ENCODE assay signal across 28 cellular contexts in genomic region chr22:17176715-17177114, GRCh38. TPM values are rescaled to one million over a fixed set of nuclear protein-coding genes. Genes with fewer than 3 reads are reported as not detected.
"Had no signal": no experiment of that assay in that cellular context is flagged by ENCODE, and none has a peak within 500 bp of the region (broad histone marks: within the 10 kb centered on the region; RNA-seq: fewer than 3 reads in every experiment).

No MANE protein-coding gene starts in this region.

- H3K4me1 ChIP-seq: parathyroid adenoma had no signal

- H3K4me3 Mint-ChIP-seq: memory B cell; natural killer cell; nephron progenitor cell; neural progenitor cell; stimulated activated effector memory CD8-positive, alpha-beta T cell treated with anti-CD3 and anti-CD28 coated beads, Interleukin-12 subunit alpha, Interleukin-12 subunit beta, amount 100 ng/mL, for 72 hours; stimulated activated naive CD8-positive, alpha-beta T cell treated with anti-CD3 and anti-CD28 coated beads, Interleukin-15, amount 100 ng/mL, for 72 hours had no signal

- H3K9me3 Mint-ChIP-seq: memory B cell; natural killer cell; nephron progenitor cell; neural progenitor cell; stimulated activated effector memory CD8-positive, alpha-beta T cell treated with anti-CD3 and anti-CD28 coated beads, Interleukin-12 subunit alpha, Interleukin-12 subunit beta, amount 100 ng/mL, for 72 hours; stimulated activated naive CD8-positive, alpha-beta T cell treated with anti-CD3 and anti-CD28 coated beads, Interleukin-15, amount 100 ng/mL, for 72 hours had no signal

- ATAC-seq: heart right ventricle; mucosa of descending colon; natural killer cell; right lobe of liver; stimulated activated effector memory CD8-positive, alpha-beta T cell treated with anti-CD3 and anti-CD28 coated beads, Interleukin-12 subunit alpha, Interleukin-12 subunit beta, amount 100 ng/mL, for 72 hours; stimulated activated naive CD8-positive, alpha-beta T cell treated with anti-CD3 and anti-CD28 coated beads, Interleukin-15, amount 100 ng/mL, for 72 hours had no signal

- H3K4me1 Mint-ChIP-seq: memory B cell; natural killer cell; stimulated activated effector memory CD8-positive, alpha-beta T cell treated with anti-CD3 and anti-CD28 coated beads, Interleukin-12 subunit alpha, Interleukin-12 subunit beta, amount 100 ng/mL, for 72 hours had no signal

- DNase-seq: heart right ventricle; islet precursor cell; left ventricle myocardium inferior; midbrain; mucosa of descending colon; natural killer cell; nephron progenitor cell; occipital lobe; right lobe of liver; stimulated activated CD4-positive, alpha-beta T cell treated with anti-CD3 and anti-CD28 coated beads, Interleukin-12 subunit alpha, Interleukin-12 subunit beta, amount 100 ng/mL, for 4 hours; stimulated activated CD4-positive, alpha-beta T cell treated with anti-CD3 and anti-CD28 coated beads, Interleukin-15, amount 100 ng/mL, for 24 hours; stimulated activated CD4-positive, alpha-beta T cell treated with anti-CD3 and anti-CD28 coated beads, Interleukin-2, amount 100 ng/mL, for 24 hours; stimulated activated CD4-positive, alpha-beta T cell treated with anti-CD3 and anti-CD28 coated beads, Interleukin-4, amount 100 ng/mL, for 1 hour; stimulated activated naive CD4-positive, alpha-beta T cell treated with Interleukin-2 at 50 U/mL for 16 hours; stimulated activated naive CD8-positive, alpha-beta T cell treated with anti-CD3 and anti-CD28 coated beads, Interleukin-15, amount 100 ng/mL, for 72 hours; substantia nigra; thyroid gland; transverse colon; upper lobe of left lung had no signal

- H3K27ac Mint-ChIP-seq: nephron progenitor cell; neural progenitor cell; stimulated activated naive CD8-positive, alpha-beta T cell treated with anti-CD3 and anti-CD28 coated beads, Interleukin-15, amount 100 ng/mL, for 72 hours had no signal

- H3K36me3 Mint-ChIP-seq: stimulated activated effector memory CD8-positive, alpha-beta T cell treated with anti-CD3 and anti-CD28 coated beads, Interleukin-12 subunit alpha, Interleukin-12 subunit beta, amount 100 ng/mL, for 72 hours had no signal

- H3K36me3 ChIP-seq: left ventricle myocardium inferior, neural progenitor cell, neutrophil, right atrium auricular region, right lobe of liver, thyroid gland, transverse colon, vagina had no signal

- H3K27me3 Mint-ChIP-seq: memory B cell; stimulated activated naive CD8-positive, alpha-beta T cell treated with anti-CD3 and anti-CD28 coated beads, Interleukin-15, amount 100 ng/mL, for 72 hours had no signal

- H3K4me3 ChIP-seq: heart right ventricle, hepatocyte, left ventricle myocardium inferior, mucosa of descending colon, neural progenitor cell, right atrium auricular region, right lobe of liver, skin epidermis, thyroid gland, transverse colon, upper lobe of left lung, vagina had no signal

- H3K27me3 ChIP-seq: heart right ventricle, hepatocyte, neural progenitor cell, neutrophil, right atrium auricular region, right lobe of liver, thyroid gland, transverse colon, upper lobe of left lung, vagina had no signal

- H3K27ac ChIP-seq: heart right ventricle, hepatocyte, left ventricle myocardium inferior, neural progenitor cell, neutrophil, parathyroid adenoma, right atrium auricular region, right lobe of liver, skin epidermis, thyroid gland, transverse colon, upper lobe of left lung, vagina had no signal

- H3K9me3 ChIP-seq: heart right ventricle, left ventricle myocardium inferior, mucosa of descending colon, neutrophil, right atrium auricular region, right lobe of liver, thyroid gland, transverse colon, upper lobe of left lung, vagina had no signal

RNA-seq across cellular contexts. Expression of gene TMEM121B, which starts 55.6 kb away (rescaled TPM):
- total RNA-seq: vagina had no signal
